ENCODE assay signal across 13 cellular contexts in the genomic region with DNA sequence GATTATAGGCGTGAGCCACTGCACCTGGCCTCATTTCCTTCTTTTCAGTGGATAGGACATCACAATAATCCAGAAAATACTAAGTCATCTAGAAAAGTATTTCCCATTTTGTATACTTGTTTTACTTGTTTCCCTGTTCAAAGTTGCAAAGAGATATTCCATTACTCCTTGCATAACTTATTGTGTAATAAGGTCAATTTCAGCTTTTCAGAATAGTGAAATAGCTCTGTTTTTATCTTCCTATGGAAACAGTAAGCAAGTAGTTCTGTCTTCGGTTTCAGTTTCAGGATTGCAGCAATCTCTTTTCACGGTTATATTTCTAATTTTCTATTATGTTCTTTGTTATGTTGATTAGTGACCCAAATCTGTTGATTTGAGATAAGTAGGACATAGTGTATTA. TPM values are rescaled to one million over a fixed set of nuclear protein-coding genes. Genes with fewer than 3 reads are reported as not detected.
A peak's percentile ranks its signal among the peaks of the same experiment; 100 is the strongest.
DNase-seq lines count a peak whose midpoint lies in the region; ATAC-seq and TF ChIP-seq lines count a peak whose summit lies in the region.
"Had no signal": no experiment of that assay in that cellular context is flagged by ENCODE, and none has a peak within 500 bp of the region (broad histone marks: within the 10 kb centered on the region; RNA-seq: fewer than 3 reads in every experiment).

No MANE protein-coding gene starts in this region.

- H3K4me3 Mint-ChIP-seq in activated T-cell treated with anti-CD3 and anti-CD28 coated beads, Interleukin-2, amount 50 U/mL, for 72 hours, result peak overlapping the region; percentile 44 to 69
- no peak overlapping the region for H3K4me3 Mint-ChIP-seq in activated T-cell treated with anti-CD3 and anti-CD28 coated beads, Interleukin-2, amount 50 U/mL, for 4 hours
- no peak overlapping the region for H3K4me3 Mint-ChIP-seq in nephron progenitor cell

- no peak overlapping the region for H3K18ac ChIP-seq in IMR-90 (ENCODE audit: low read depth, low read length)

- no peak overlapping the region for H2BK20ac ChIP-seq in IMR-90 (ENCODE audit: low read depth, low read length)

- no peak overlapping the region for H3K14ac ChIP-seq in IMR-90 (replicated peaks; ENCODE audit: low read depth, low read length)

- no peak overlapping the region for H3K4ac ChIP-seq in IMR-90 (ENCODE audit: low read depth, low read length)

- no peak overlapping the region for H2BK120ac ChIP-seq in IMR-90 (ENCODE audit: low read depth, low read length)

- H3K4me2 ChIP-seq in IMR-90 (ENCODE audit: low read depth, low read length), result no peak overlapping the region

- peaks cover 5% of the 10 kb centered on the region for H3K27me3 ChIP-seq in IMR-90 (ENCODE audit: control insufficient read depth, insufficient read depth, low read length)
- H3K27me3 ChIP-seq in subcutaneous abdominal adipose tissue (ENCODE audit: control insufficient read depth in 5 of 5, insufficient read depth in 4 of 5, low read length in 5 of 5), result no peaks in the 10 kb centered on the region
- H3K27me3 ChIP-seq in dorsolateral prefrontal cortex, result peaks cover 0 to 24% (median 4%) of the 10 kb centered on the region in 45 donors
- H3K27me3 ChIP-seq: body of pancreas had no signal

- no peaks in the 10 kb centered on the region for H4K20me1 ChIP-seq in IMR-90 (ENCODE audit: insufficient read depth, low read length)

- H3K27ac Mint-ChIP-seq in activated T-cell treated with anti-CD3 and anti-CD28 coated beads, Interleukin-2, amount 50 U/mL, for 72 hours, result peak overlapping the region; percentile 42
- no peak overlapping the region for H3K27ac Mint-ChIP-seq in nephron progenitor cell

- intact Hi-C loops in IMR-90 (cut with micrococcal nuclease) (no loop called here), dorsolateral prefrontal cortex (cut with DNase I) (no loop called here)

- no peak overlapping the region for H3K4me3 ChIP-seq in IMR-90 (ENCODE audit: insufficient read depth, low read depth, low read length)
- no peak overlapping the region for H3K4me3 ChIP-seq in choroid plexus epithelial cell (ENCODE audit: low read depth, low read length)
- peak overlapping the region in 1 of 5 donors; percentile 4 for H3K4me3 ChIP-seq in subcutaneous abdominal adipose tissue (ENCODE audit: low read depth in 1 of 5, low read length in 5 of 5)
- no peak overlapping the region for H3K4me3 ChIP-seq in dorsolateral prefrontal cortex
- H3K4me3 ChIP-seq: body of pancreas had no signal

- dilution Hi-C loops in IMR-90 (cut with HindIII; ENCODE audit: low sequenced_read_pairs, unreplicated experiment), result no loop called here

- H3K9me3 ChIP-seq in IMR-90 (ENCODE audit: control insufficient read depth, insufficient read depth, low read length), result no peaks in the 10 kb centered on the region
- no peaks in the 10 kb centered on the region for H3K9me3 ChIP-seq in subcutaneous abdominal adipose tissue (ENCODE audit: control insufficient read depth in 5 of 5, low read length in 5 of 5)
- H3K9me3 ChIP-seq: body of pancreas had no signal

- no peak overlapping the region for H2AFZ ChIP-seq in IMR-90 (replicated peaks; ENCODE audit: low read length, poor library complexity)

- no peak for DNase-seq in activated T-cell treated with anti-CD3 and anti-CD28 coated beads, Interleukin-2, amount 50 U/mL, for 72 hours
- no peak for DNase-seq in activated T-cell treated with anti-CD3 and anti-CD28 coated beads, Interleukin-2, amount 50 U/mL, for 4 hours
- no peak for DNase-seq in IMR-90
- peak; percentile 75 for DNase-seq in choroid plexus epithelial cell (ENCODE audit: low read depth)
- DNase-seq in dorsolateral prefrontal cortex, result no peak
- no peak for DNase-seq in nephron progenitor cell
- DNase-seq: activated CD4-positive, alpha-beta T cell treated with anti-CD3 and anti-CD28 coated beads, Interleukin-2, amount 50 U/mL, for 1 hour; body of pancreas; foreskin fibroblast; NCI-H2029; small intestine had no signal

- H3K79me1 ChIP-seq in IMR-90 (ENCODE audit: low read depth in 1 of 2, low read length in 2 of 2), result no peaks in the 10 kb centered on the region

- H3K27me3 Mint-ChIP-seq in activated T-cell treated with anti-CD3 and anti-CD28 coated beads, Interleukin-2, amount 50 U/mL, for 72 hours (ENCODE audit: low read depth), result no peaks in the 10 kb centered on the region
- no peaks in the 10 kb centered on the region for H3K27me3 Mint-ChIP-seq in activated T-cell treated with anti-CD3 and anti-CD28 coated beads, Interleukin-2, amount 50 U/mL, for 4 hours (ENCODE audit: low read depth)
- peaks cover 33% of the 10 kb centered on the region for H3K27me3 Mint-ChIP-seq in nephron progenitor cell (ENCODE audit: low read depth, poor library complexity)

- H4K91ac ChIP-seq in IMR-90 (ENCODE audit: insufficient read depth, low read depth, low read length), result no peak overlapping the region

- H3K36me3 Mint-ChIP-seq in activated T-cell treated with anti-CD3 and anti-CD28 coated beads, Interleukin-2, amount 50 U/mL, for 72 hours (ENCODE audit: insufficient read depth in 2 of 2), result peaks cover 19 to 40% of the 10 kb centered on the region in 2 donors
- peaks cover 39% of the 10 kb centered on the region for H3K36me3 Mint-ChIP-seq in activated T-cell treated with anti-CD3 and anti-CD28 coated beads, Interleukin-2, amount 50 U/mL, for 4 hours (ENCODE audit: insufficient read depth)
- H3K36me3 Mint-ChIP-seq in nephron progenitor cell (ENCODE audit: low read depth), result no peaks in the 10 kb centered on the region

- H3K4me1 ChIP-seq in IMR-90 (ENCODE audit: control insufficient read depth, insufficient read depth, low read length) (0 out of 2 replicates have a peak, but pooled peaks cover 2% of the 10 kb centered on the region), subcutaneous abdominal adipose tissue (ENCODE audit: control insufficient read depth in 5 of 5, insufficient read depth in 5 of 5, low read length in 5 of 5) (peaks cover 20 to 82% (median 72%) of the 10 kb centered on the region in 5 donors)

- no peak overlapping the region for H2BK15ac ChIP-seq in IMR-90 (ENCODE audit: low read depth, low read length)

- no peak for TF ChIP-seq CTCF in IMR-90 (conservative IDR thresholded peaks at IDR 0.05; ENCODE audit: low read depth, low read length)
- TF ChIP-seq CTCF in choroid plexus epithelial cell (conservative IDR thresholded peaks at IDR 0.05; ENCODE audit: low read depth, low read length), result no peak
- no peak for TF ChIP-seq CTCF in dorsolateral prefrontal cortex (IDR thresholded peaks at IDR 0.05 in 54 of 56, conservative IDR thresholded peaks at IDR 0.05 in 2 of 56; ENCODE audit: low read depth in 1 of 56, partially characterized antibody in 56 of 56)
- no peak for TF ChIP-seq CTCF in nephron progenitor cell (IDR thresholded peaks at IDR 0.05)

- no peak overlapping the region for H3K56ac ChIP-seq in IMR-90 (ENCODE audit: extremely low read depth, insufficient read depth, low read length)

- peaks cover 59% of the 10 kb centered on the region for H3K4me1 Mint-ChIP-seq in activated T-cell treated with anti-CD3 and anti-CD28 coated beads, Interleukin-2, amount 50 U/mL, for 72 hours (ENCODE audit: low read depth)
- H3K4me1 Mint-ChIP-seq in activated T-cell treated with anti-CD3 and anti-CD28 coated beads, Interleukin-2, amount 50 U/mL, for 4 hours (ENCODE audit: low read depth), result peaks cover 53% of the 10 kb centered on the region
- H3K4me1 Mint-ChIP-seq in nephron progenitor cell, result peaks cover 6% of the 10 kb centered on the region

- no peak overlapping the region for H4K5ac ChIP-seq in IMR-90 (ENCODE audit: low read depth, low read length)

- POLR2A ChIA-PET in IMR-90 (lab: Charles Lee; ENCODE audit: unreplicated experiment), result no interaction called here

- in situ Hi-C loops in IMR-90 (cut with MboI; ENCODE audit: low sequenced_read_pairs), result no loop called here

- BruUV-seq in IMR-90 (replicated peaks; lab: Mats Ljungman, UMichigan), result no TSS peak

- H2AK9ac ChIP-seq in IMR-90 (replicated peaks; ENCODE audit: low read depth, low read length, poor library complexity), result no peak overlapping the region

- no CpG with 5 or more reads among the region's 3 CpGs for WGBS in IMR-90 (ENCODE audit: extremely low coverage in 2 of 2, insufficient read length in 1 of 2), 2 experiments

- H3K9me3 Mint-ChIP-seq in activated T-cell treated with anti-CD3 and anti-CD28 coated beads, Interleukin-2, amount 50 U/mL, for 72 hours, result no peaks in the 10 kb centered on the region
- no peaks in the 10 kb centered on the region for H3K9me3 Mint-ChIP-seq in activated T-cell treated with anti-CD3 and anti-CD28 coated beads, Interleukin-2, amount 50 U/mL, for 4 hours
- H3K9me3 Mint-ChIP-seq in nephron progenitor cell, result no peaks in the 10 kb centered on the region

- CTCF ChIA-PET in IMR-90 (lab: Yijun Ruan, JAX), result no interaction called here

- no peak overlapping the region for H4K8ac ChIP-seq in IMR-90 (ENCODE audit: low read depth in 2 of 2, low read length in 2 of 2)

- TF ChIP-seq POLR2A in IMR-90 (IDR thresholded peaks at IDR 0.05; ENCODE audit: low read depth, low read length), result no peak

- TF ChIP-seq RAD21 in IMR-90 (IDR thresholded peaks at IDR 0.05; ENCODE audit: low read length), result no peak

- H3K9me1 ChIP-seq in IMR-90 (ENCODE audit: insufficient read depth, low read length), result peaks cover 7% of the 10 kb centered on the region

- ATAC-seq in activated T-cell treated with anti-CD3 and anti-CD28 coated beads, Interleukin-2, amount 50 U/mL, for 72 hours (replicated peaks in 1 of 2), result no peak
- no peak for ATAC-seq in activated T-cell treated with anti-CD3 and anti-CD28 coated beads, Interleukin-2, amount 50 U/mL, for 4 hours
- no peak for ATAC-seq in IMR-90 (ENCODE audit: low read depth)
- no peak for ATAC-seq in HG02610 (IDR thresholded peaks at IDR 0.05; ENCODE audit: unreplicated experiment)
- ATAC-seq: body of pancreas had no signal

- H2BK5ac ChIP-seq in IMR-90 (ENCODE audit: low read depth, low read length, poor library complexity, severe bottlenecking), result no peak overlapping the region

- H3K23ac ChIP-seq in IMR-90 (ENCODE audit: low read depth, low read length), result no peak overlapping the region

- H2AK5ac ChIP-seq in IMR-90 (ENCODE audit: low read depth, low read length), result no peak overlapping the region

- no peak overlapping the region for H3K9ac ChIP-seq in IMR-90 (ENCODE audit: low read depth, low read length)
- peak overlapping the region in 2 of 5 donors; percentile 10 to 49 for H3K9ac ChIP-seq in subcutaneous abdominal adipose tissue (ENCODE audit: low read length in 5 of 5)

- H3K27ac ChIP-seq in IMR-90 (ENCODE audit: insufficient read depth, low read length) (no peak overlapping the region), subcutaneous abdominal adipose tissue (ENCODE audit: low read depth, low read length) (peak overlapping the region; percentile 82), dorsolateral prefrontal cortex (peak overlapping the region in 1 of 59 donors; percentile 21)

- H3K36me3 ChIP-seq in IMR-90 (ENCODE audit: control insufficient read depth, insufficient read depth, low read length), result no peaks in the 10 kb centered on the region
- H3K36me3 ChIP-seq in subcutaneous abdominal adipose tissue (ENCODE audit: control insufficient read depth in 5 of 5, insufficient read depth in 5 of 5, low read length in 5 of 5), result peaks cover 0 to 5% (median 0%) of the 10 kb centered on the region in 5 donors

RNA-seq across cellular contexts. Expression of a gene that starts 6.0 kb away (rescaled TPM):
- 10 to 100 TPM; 34.0 to 36.0 TPM for total RNA-seq in activated T-cell treated with anti-CD3 and anti-CD28 coated beads, Interleukin-2, amount 50 U/mL, for 72 hours
- total RNA-seq in activated T-cell treated with anti-CD3 and anti-CD28 coated beads, Interleukin-2, amount 50 U/mL, for 4 hours, result 10 to 100 TPM; 29.9 to 31.8 (median 30.9) TPM
- total RNA-seq in IMR-90 (2012; rRNA removed) (0.54 and 0.56 TPM in 2 replicates), dorsolateral prefrontal cortex (1 to 10 TPM in 64 of 120 experiments, under 1 TPM in 56; 0.25 to 3.0 (median 1.0) TPM)
- polyA plus RNA-seq in IMR-90 (2012; rRNA removed), result 0.68 and 0.83 TPM in 2 replicates
- polyA plus RNA-seq in IMR-90 (2012; cell fraction: cytosol; rRNA removed), result 0.64 and 1.2 TPM in 2 replicates
- 0.45 and 0.59 TPM in 2 replicates for polyA plus RNA-seq in IMR-90 (2012; cell fraction: nucleus; rRNA removed; ENCODE audit: low replicate concordance)

Comparison
In these comparisons a context has a peak if more than half of its experiments do, and no peak if none do; other contexts are left out.
1. H3K4me3 Mint-ChIP-seq: peak in activated T-cell treated with anti-CD3 and anti-CD28 coated beads, Interleukin-2, amount 50 U/mL, for 72 hours (2 of 2); none in activated T-cell treated with anti-CD3 and anti-CD28 coated beads, Interleukin-2, amount 50 U/mL, for 4 hours (single experiment) and nephron progenitor cell (single experiment).
2. RNA of a gene that starts 6.0 kb away (total RNA-seq): 34.0 to 36.0 TPM in activated T-cell treated with anti-CD3 and anti-CD28 coated beads, Interleukin-2, amount 50 U/mL, for 72 hours and 29.9 to 31.8 TPM in activated T-cell treated with anti-CD3 and anti-CD28 coated beads, Interleukin-2, amount 50 U/mL, for 4 hours; 0.25 to 3.0 TPM in dorsolateral prefrontal cortex and 0.54 to 0.56 TPM in IMR-90; every median in the first group is over 4 times any median in the second.